In the genomic region with DNA sequence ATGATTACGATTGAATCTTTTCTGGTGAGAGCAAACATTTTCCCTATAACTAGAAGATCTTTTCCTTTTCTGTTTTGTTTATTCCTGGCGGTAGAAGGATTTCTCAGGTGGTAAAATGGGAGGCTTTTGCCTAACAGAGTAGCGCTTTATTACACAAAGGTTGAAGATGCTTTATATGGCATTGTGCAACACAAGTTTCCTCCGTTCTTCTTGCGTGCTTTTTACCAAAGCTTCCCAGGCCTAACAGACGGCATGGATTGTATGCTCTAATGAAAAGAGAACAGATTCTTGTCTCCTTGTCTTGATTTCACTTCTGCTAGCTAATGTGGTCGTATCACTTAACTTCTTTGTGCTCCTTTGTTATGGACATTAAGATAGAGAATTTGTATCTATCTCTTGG, we compare ENCODE assay signal across 31 cellular contexts.
"Had no signal": no experiment of that assay in that cellular context is flagged by ENCODE, and none has a peak within 500 bp of the region (broad histone marks: within the 10 kb centered on the region; RNA-seq: fewer than 3 reads in every experiment).

No MANE protein-coding gene starts in this region.

- H3K36me3 Mint-ChIP-seq: naive B cell; natural killer cell treated with Interleukin-12 subunit alpha and Interleukin-12 subunit beta and Interleukin-15 and Interleukin-18, amount 100 ng/mL, for 72 hours had no signal

- H3K27ac ChIP-seq: colonic mucosa, epithelial cell of prostate, foreskin keratinocyte, lower lobe of right lung, neutrophil, pancreas, stomach, thyroid gland had no signal

- H3K9me3 Mint-ChIP-seq: dendritic cell treated with granulocyte-macrophage colony-stimulating factor and Interleukin-4, amounts not matched to agents 40 ng/mL and 50 ng/mL, for 4 days; endodermal cell; naive B cell; natural killer cell treated with Interleukin-12 subunit alpha and Interleukin-12 subunit beta and Interleukin-15 and Interleukin-18, amount 100 ng/mL, for 72 hours; neural crest cell had no signal

- H3K4me1 ChIP-seq: colonic mucosa, stomach had no signal

- H3K4me3 Mint-ChIP-seq: dendritic cell treated with granulocyte-macrophage colony-stimulating factor and Interleukin-4, amounts not matched to agents 40 ng/mL and 50 ng/mL, for 4 days; endodermal cell; naive B cell; natural killer cell treated with Interleukin-12 subunit alpha and Interleukin-12 subunit beta and Interleukin-15 and Interleukin-18, amount 100 ng/mL, for 72 hours; neural crest cell had no signal

- H3K27me3 ChIP-seq: colonic mucosa, foreskin keratinocyte, heart right ventricle, neutrophil, pancreas, stomach, thyroid gland had no signal

- H3K27ac Mint-ChIP-seq: dendritic cell treated with granulocyte-macrophage colony-stimulating factor and Interleukin-4, amounts not matched to agents 40 ng/mL and 50 ng/mL, for 4 days; endodermal cell; naive B cell; natural killer cell treated with Interleukin-12 subunit alpha and Interleukin-12 subunit beta and Interleukin-15 and Interleukin-18, amount 100 ng/mL, for 72 hours; progenitor cell of endocrine pancreas had no signal

- DNase-seq: colonic mucosa; effector CD8-positive, alpha-beta T cell; endodermal cell; foreskin keratinocyte; glutamatergic neuron; heart right ventricle; hippocampal formation; islet precursor cell; kidney glomerular epithelial cell; left ventricle myocardium superior; lower lobe of right lung; mucosa of descending colon; naive B cell; pancreas; stimulated activated CD4-positive, alpha-beta T cell treated with anti-CD3 and anti-CD28 coated beads, Interleukin-12 subunit alpha, Interleukin-12 subunit beta, amount 100 ng/mL, for 4 hours; stimulated activated CD4-positive, alpha-beta T cell treated with anti-CD3 and anti-CD28 coated beads, Interleukin-1b, Interleukin-23, amount 100 ng/mL, for 48 hours; stimulated activated CD4-positive, alpha-beta T cell treated with anti-CD3 and anti-CD28 coated beads, Interleukin-4, amount 100 ng/mL, for 1 hour; stimulated activated CD8-positive, alpha-beta memory T cell treated with anti-CD3 and anti-CD28 coated beads, Interleukin-4, amount 100 ng/mL, for 48 hours; stimulated activated naive CD4-positive, alpha-beta T cell treated with Interleukin-2 at 50 U/mL for 16 hours; stomach; thyroid gland; trophoblast cell had no signal

- ATAC-seq: esophagus mucosa; foreskin keratinocyte; heart right ventricle; left ventricle myocardium superior; lower lobe of right lung; mucosa of descending colon; natural killer cell treated with Interleukin-12 subunit alpha and Interleukin-12 subunit beta and Interleukin-15 and Interleukin-18, amount 100 ng/mL, for 72 hours; pancreas; sciatic nerve had no signal

- H3K4me3 ChIP-seq: colonic mucosa, heart right ventricle, lower lobe of right lung, mucosa of descending colon, pancreas, smooth muscle cell, stomach, thyroid gland had no signal

- H3K4me2 ChIP-seq: smooth muscle cell had no signal

- H3K36me3 ChIP-seq: colonic mucosa, neutrophil, pancreas, stomach, thyroid gland had no signal

- FAIRE-seq: pancreas had no signal

- H3K9me3 ChIP-seq: colonic mucosa, heart right ventricle, lower lobe of right lung, mucosa of descending colon, neutrophil, pancreas, stomach, thyroid gland had no signal
